ENCODE assay signal across 13 cellular contexts in genomic region chr12:20404576-20405346, GRCh38. TPM values are rescaled to one million over a fixed set of nuclear protein-coding genes. Genes with fewer than 3 reads are reported as not detected.
DNase-seq lines count a peak whose midpoint lies in the region; ATAC-seq and TF ChIP-seq lines count a peak whose summit lies in the region.
"Had no signal": no experiment of that assay in that cellular context is flagged by ENCODE, and none has a peak within 500 bp of the region (broad histone marks: within the 10 kb centered on the region; RNA-seq: fewer than 3 reads in every experiment).

No MANE protein-coding gene starts in this region.

- no peaks in the 10 kb centered on the region for H3K9me3 ChIP-seq in mucosa of descending colon

- in situ Hi-C loops in ACHN (cut with HindIII; ENCODE audit: low pct_ligation_motif_present, low pct_unique_long_range_greater_than_20kb, low sequenced_read_pairs), result no loop called here

- DNase-seq in EH (ENCODE audit: low read depth) (peak; percentile 41), NAMALWA (ENCODE audit: low spot score) (peak; percentile 30), cardiac fibroblast (ENCODE audit: low read depth in 2 of 2) (peak; percentile 65 to 74), mucosa of descending colon (peak in 2 of 3 donors; percentile 45 to 47), ACHN (no peak), COR-L47 (lab: John Stamatoyannopoulos, UW) (no peak), iPS-NIHi11 (ENCODE audit: low spot score) (no peak), anterior cingulate cortex (lab: John Stamatoyannopoulos, UW) (no peak)
- DNase-seq: activated T-cell treated with anti-CD3 and anti-CD28 coated beads, Interleukin-2, amount 50 U/mL, for 72 hours; effector CD4-positive, alpha-beta T cell; NCI-H2171; retina; T-helper 1 cell had no signal

- intact Hi-C loops in mucosa of descending colon (cut with DNase I, micrococcal nuclease), result no loop called here

- peak; percentile 36 for ATAC-seq in mucosa of descending colon
- ATAC-seq: activated T-cell treated with anti-CD3 and anti-CD28 coated beads, Interleukin-2, amount 50 U/mL, for 72 hours had no signal

- no peak for TF ChIP-seq CTCF in cardiac fibroblast (IDR thresholded peaks at IDR 0.05; ENCODE audit: low read depth, low read length)
- no peak for TF ChIP-seq CTCF in mucosa of descending colon (IDR thresholded peaks at IDR 0.05)

- H3K36me3 ChIP-seq in mucosa of descending colon (ENCODE audit: low read depth), result no peaks in the 10 kb centered on the region

- H3K4me3 ChIP-seq in cardiac fibroblast (replicated peaks in 1 of 2; ENCODE audit: low read depth in 2 of 2, low read length in 2 of 2), result no peak overlapping the region
- H3K4me3 ChIP-seq in mucosa of descending colon, result no peak overlapping the region

- H3K4me1 ChIP-seq in mucosa of descending colon (ENCODE audit: low read depth), result no peaks in the 10 kb centered on the region

RNA-seq across cellular contexts. Expression of gene PDE3A, which starts 36.4 kb away (rescaled TPM):
- 10 to 100 TPM; 47.2 to 84.1 (median 83.9) TPM for total RNA-seq in mucosa of descending colon
- total RNA-seq: activated T-cell treated with anti-CD3 and anti-CD28 coated beads, Interleukin-2, amount 50 U/mL, for 72 hours had no signal

Comparison
In these comparisons a context has a peak if more than half of its experiments do, and no peak if none do; other contexts are left out.
1. DNase-seq: peak in EH (single experiment), NAMALWA (single experiment), cardiac fibroblast (2 of 2) and mucosa of descending colon (2 of 3); none in ACHN (single experiment), COR-L47 (single experiment), iPS-NIHi11 (single experiment) and anterior cingulate cortex (0 of 58).